25 cellular contexts compared by ENCODE assay signal in the genomic region with DNA sequence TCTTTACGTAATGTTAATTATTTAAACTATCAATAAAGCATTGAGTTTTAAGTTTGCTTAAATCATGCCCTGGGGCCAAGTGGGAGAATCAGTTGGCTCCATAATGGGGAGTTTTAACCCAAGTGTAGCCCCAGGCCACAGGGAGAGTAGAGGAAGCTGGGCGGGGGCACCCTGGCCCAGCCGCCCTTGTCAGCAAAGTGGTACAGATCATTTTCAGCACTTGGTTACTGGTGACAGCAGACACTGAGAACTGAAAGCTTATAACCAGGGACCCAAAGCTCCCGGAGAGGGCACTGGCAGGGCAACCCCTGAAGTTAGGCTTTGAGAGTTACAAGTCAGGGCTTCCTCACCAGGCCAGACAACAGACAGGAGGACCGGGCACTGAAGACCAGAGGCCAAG.
"Had no signal": no experiment of that assay in that cellular context is flagged by ENCODE, and none has a peak within 500 bp of the region (broad histone marks: within the 10 kb centered on the region; RNA-seq: fewer than 3 reads in every experiment).

No MANE protein-coding gene starts in this region.

- H3K36me3 ChIP-seq: adrenal gland, cardiac muscle cell, heart left ventricle, neural progenitor cell, thoracic aorta, uterus had no signal

- H3K4me1 ChIP-seq: neural progenitor cell, uterus had no signal

- H3K9me3 ChIP-seq: adrenal gland, body of pancreas, heart left ventricle, thoracic aorta, uterus had no signal

- H3K4me3 ChIP-seq: adrenal gland, body of pancreas, cardiac muscle cell, coronary artery, heart left ventricle, lung, neural progenitor cell, skin epidermis, thoracic aorta, uterus had no signal

- DNase-seq: activated CD4-positive, alpha-beta T cell treated with anti-CD3 and anti-CD28 coated beads for 36 hours; activated CD4-positive, alpha-beta T cell treated with anti-CD3 and anti-CD28 coated beads, Interleukin-2, amount 50 U/mL, for 4 hours; activated CD4-positive, CD25-positive, alpha-beta regulatory T cell; activated CD8-positive, alpha-beta memory T cell treated with anti-CD3 and anti-CD28 coated beads for 24 hours; activated effector memory CD4-positive, alpha-beta T cell treated with Interleukin-2 at 50 U/mL for 16 hours; activated naive CD4-positive, alpha-beta T cell treated with anti-CD3 and anti-CD28 coated beads for 36 hours; activated naive CD8-positive, alpha-beta T cell treated with anti-CD3 and anti-CD28 coated beads for 36 hours; adrenal gland; aorta; effector memory CD8-positive, alpha-beta T cell; heart left ventricle; kidney glomerular epithelial cell; mesendoderm; natural killer cell; occipital lobe; stimulated activated CD4-positive, alpha-beta T cell treated with anti-CD3 and anti-CD28 coated beads, Interleukin-4, amount 100 ng/mL, for 24 hours; uterus had no signal

- H3K27me3 ChIP-seq: adrenal gland, body of pancreas, cardiac muscle cell, dorsolateral prefrontal cortex, heart left ventricle, neural progenitor cell, uterus had no signal

- H3K27ac ChIP-seq: adrenal gland, body of pancreas, cardiac muscle cell, coronary artery, heart left ventricle, neural progenitor cell, skin epidermis, thoracic aorta, uterus had no signal
